ENCODE assay signal across 11 cellular contexts in genomic region chr5:171845857-171846785, GRCh38.
DNase-seq lines count a peak whose midpoint lies in the region; ATAC-seq and TF ChIP-seq lines count a peak whose summit lies in the region.
"Had no signal": no experiment of that assay in that cellular context is flagged by ENCODE, and none has a peak within 500 bp of the region (broad histone marks: within the 10 kb centered on the region; RNA-seq: fewer than 3 reads in every experiment).

No MANE protein-coding gene starts in this region.

- intact Hi-C loops in left cardiac atrium (cut with DNase I), result loop anchor here (5.0 to 10.0 kb wide), 4 partner anchors 214 to 429 kb away; partner anchors contain the start of gene FGF18 (in 1 of the 2)

- H3K4me3 Mint-ChIP-seq in WTC11, result no peak overlapping the region
- H3K4me3 Mint-ChIP-seq: natural killer cell treated with Interleukin-12 subunit alpha and Interleukin-12 subunit beta and Interleukin-15 and Interleukin-18, amount 100 ng/mL, for 72 hours had no signal

- no peak overlapping the region for H3K27ac Mint-ChIP-seq in WTC11
- H3K27ac Mint-ChIP-seq: natural killer cell treated with Interleukin-12 subunit alpha and Interleukin-12 subunit beta and Interleukin-15 and Interleukin-18, amount 100 ng/mL, for 72 hours had no signal

- H3K4me1 Mint-ChIP-seq in WTC11, result peaks cover 7% of the 10 kb centered on the region

- POLR2A ChIA-PET in WTC11 (lab: Charles Lee), result no interaction called here

- DNase-seq in NCI-H748 (lab: John Stamatoyannopoulos, UW; ENCODE audit: unreplicated experiment) (peak; percentile 13), NCI-H748 treated with DMSO at 0.1 percent for 48 hours (lab: John Stamatoyannopoulos, UW) (no peak), WTC11 (ENCODE audit: low spot score) (no peak), left cardiac atrium (peak; percentile 59), stromal cell of bone marrow (ENCODE audit: low read depth) (peak; percentile 38), Ammon's horn (ENCODE audit: low spot score) (no peak)
- DNase-seq: SIG-M5; stimulated activated CD4-positive, alpha-beta T cell treated with anti-CD3 and anti-CD28 coated beads, Interleukin-4, amount 100 ng/mL, for 1 hour had no signal

- 0 out of 2 replicates have a peak, but pooled peaks cover under 1% of the 10 kb centered on the region for H3K27me3 Mint-ChIP-seq in WTC11 (ENCODE audit: low read depth)
- H3K27me3 Mint-ChIP-seq: natural killer cell treated with Interleukin-12 subunit alpha and Interleukin-12 subunit beta and Interleukin-15 and Interleukin-18, amount 100 ng/mL, for 72 hours had no signal

- CTCF ChIA-PET in WTC11 (lab: Charles Lee), result interaction anchor here (1.0 to 1.9 kb wide), 4 partner anchors 12 to 427 kb away, joined by 3 to 13 read pairs (median 5); partner anchors contain the start of genes FGF18 and STK10

- no peaks in the 10 kb centered on the region for H3K36me3 Mint-ChIP-seq in WTC11
- H3K36me3 Mint-ChIP-seq: natural killer cell treated with Interleukin-12 subunit alpha and Interleukin-12 subunit beta and Interleukin-15 and Interleukin-18, amount 100 ng/mL, for 72 hours had no signal

- ATAC-seq in WTC11 (peak; percentile 45), left cardiac atrium (peak; percentile 53 to 71), GM19324 (IDR thresholded peaks at IDR 0.05; ENCODE audit: low FRiP score, unreplicated experiment) (no peak), HG02981 (IDR thresholded peaks at IDR 0.05; ENCODE audit: unreplicated experiment) (no peak)
- ATAC-seq: natural killer cell treated with Interleukin-12 subunit alpha and Interleukin-12 subunit beta and Interleukin-15 and Interleukin-18, amount 100 ng/mL, for 72 hours had no signal

- no peak for TF ChIP-seq CTCF in WTC11 (IDR thresholded peaks at IDR 0.05)

- H3K9me3 Mint-ChIP-seq in WTC11, result no peaks in the 10 kb centered on the region
- H3K9me3 Mint-ChIP-seq: natural killer cell treated with Interleukin-12 subunit alpha and Interleukin-12 subunit beta and Interleukin-15 and Interleukin-18, amount 100 ng/mL, for 72 hours had no signal

TF ChIP-seq in WTC11, 78 proteins besides CTCF, POLR2A, EP300 and RAD21:
- TF ChIP-seq NR3C1 (CRISPR knock-in tag; conservative IDR thresholded peaks at IDR 0.05; ENCODE audit: low read depth) (no peak), FOXP1 (CRISPR knock-in tag; IDR thresholded peaks at IDR 0.05; ENCODE audit: borderline replicate concordance) (no peak), NFE2L1 (CRISPR knock-in tag; IDR thresholded peaks at IDR 0.05) (no peak), ZBTB43 (CRISPR knock-in tag; IDR thresholded peaks at IDR 0.05) (no peak), ZNF232 (CRISPR knock-in tag; IDR thresholded peaks at IDR 0.05) (no peak), OVOL2 (CRISPR knock-in tag; IDR thresholded peaks at IDR 0.05; ENCODE audit: borderline replicate concordance) (no peak), STAT6 (CRISPR knock-in tag; conservative IDR thresholded peaks at IDR 0.05; ENCODE audit: low read depth) (no peak), ZNF138 (CRISPR knock-in tag; conservative IDR thresholded peaks at IDR 0.05) (no peak), RORB (CRISPR knock-in tag; IDR thresholded peaks at IDR 0.05) (no peak), GABPB1 (CRISPR knock-in tag; IDR thresholded peaks at IDR 0.05) (no peak), E2F4 (CRISPR knock-in tag; IDR thresholded peaks at IDR 0.05; ENCODE audit: borderline replicate concordance, low read depth) (no peak), PREB (CRISPR knock-in tag; IDR thresholded peaks at IDR 0.05; ENCODE audit: borderline replicate concordance) (no peak), USF2 (CRISPR knock-in tag; IDR thresholded peaks at IDR 0.05) (no peak), ZNF317 (CRISPR knock-in tag; IDR thresholded peaks at IDR 0.05; ENCODE audit: borderline replicate concordance, low read depth) (no peak), AFF4 (CRISPR knock-in tag; IDR thresholded peaks at IDR 0.05; ENCODE audit: borderline replicate concordance) (no peak), KAT7 (CRISPR knock-in tag; IDR thresholded peaks at IDR 0.05; ENCODE audit: borderline replicate concordance) (no peak)

Comparison
In these comparisons a context has a peak if more than half of its experiments do, and no peak if none do; other contexts are left out.
1. DNase-seq: peak in NCI-H748 (single experiment), left cardiac atrium (single experiment) and stromal cell of bone marrow (single experiment); none in NCI-H748 treated with DMSO at 0.1 percent for 48 hours (single experiment), WTC11 (single experiment) and Ammon's horn (single experiment).
2. ATAC-seq: peak in WTC11 (single experiment) and left cardiac atrium (2 of 2); none in GM19324 (single experiment) and HG02981 (single experiment).